19 cellular contexts compared by ENCODE assay signal in genomic region chr17:54455251-54455868, GRCh38.
DNase-seq lines count a peak whose midpoint lies in the region; ATAC-seq, FAIRE-seq and TF ChIP-seq lines count a peak whose summit lies in the region.
"Had no signal": no experiment of that assay in that cellular context is flagged by ENCODE, and none has a peak within 500 bp of the region (broad histone marks: within the 10 kb centered on the region; RNA-seq: fewer than 3 reads in every experiment).

No MANE protein-coding gene starts in this region.

- 57 to 66% methylated on average over 2 of the region's 2 CpGs for WGBS in pancreas, 2 donors

- H3K9me3 ChIP-seq in HEK293 (ENCODE audit: control insufficient read depth, insufficient read depth, low read depth, low read length) (no peaks in the 10 kb centered on the region; the same call in 1 of the 2 replicates), upper lobe of right lung (no peaks in the 10 kb centered on the region), pancreas (no peaks in the 10 kb centered on the region)

- POLR2A ChIA-PET in HEK293 (lab: Yijun Ruan, JAX): no interaction called here

- CTCF ChIA-PET in HEK293 (lab: Yijun Ruan, JAX): interaction anchor here (1.2 kb wide), 1 partner anchor 29 kb away, joined by 8 read pairs; no protein-coding TSS in a partner anchor

- TF ChIP-seq CTCF in HEK293 (tag by site-specific recombination; IDR thresholded peaks at IDR 0.05): no peak
- TF ChIP-seq CTCF in fibroblast of mammary gland (conservative IDR thresholded peaks at IDR 0.05; ENCODE audit: control insufficient read depth, insufficient read depth, low read depth, low read length): no peak
- TF ChIP-seq CTCF in upper lobe of right lung (IDR thresholded peaks at IDR 0.05): no peak
- TF ChIP-seq CTCF in pancreas (IDR thresholded peaks at IDR 0.05): no peak

- DNase-seq in DMS 273 (lab: John Stamatoyannopoulos, UW; ENCODE audit: unreplicated experiment): peak; percentile 21
- no peak for DNase-seq in DMS 273 treated with DMSO at 0.1 percent for 48 hours (lab: John Stamatoyannopoulos, UW)
- peak; percentile 18 for DNase-seq in OCI-M1 (lab: John Stamatoyannopoulos, UW)
- peak; percentile 0 for DNase-seq in fibroblast of mammary gland (ENCODE audit: low read depth)
- no peak for DNase-seq in upper lobe of right lung
- no peak for DNase-seq in pancreas
- DNase-seq: AML-193; Caco-2; CD8-positive, alpha-beta memory T cell; DND-41; GF-D8 had no signal

- no peaks in the 10 kb centered on the region for H3K36me3 ChIP-seq in HEK293 (ENCODE audit: control insufficient read depth in 2 of 2, insufficient read depth in 1 of 2, low read length in 2 of 2)
- H3K36me3 ChIP-seq in upper lobe of right lung: no peaks in the 10 kb centered on the region
- no peaks in the 10 kb centered on the region for H3K36me3 ChIP-seq in pancreas
- H3K36me3 ChIP-seq: BLaER1 had no signal

- H3K4me1 ChIP-seq in HEK293 (ENCODE audit: control insufficient read depth, insufficient read depth, low read length): no peaks in the 10 kb centered on the region
- no peaks in the 10 kb centered on the region for H3K4me1 ChIP-seq in upper lobe of right lung
- no peaks in the 10 kb centered on the region for H3K4me1 ChIP-seq in pancreas
- H3K4me1 ChIP-seq: BLaER1, Caco-2 had no signal

- FAIRE-seq in pancreas (lab: Jason Lieb, UNC): no peak
- FAIRE-seq: H54, HTR-8/SVneo had no signal

- H3K4me3 ChIP-seq in HEK293 (ENCODE audit: low read depth, low read length) (no peak overlapping the region), fibroblast of mammary gland (ENCODE audit: control insufficient read depth, low read depth, low read length) (no peak overlapping the region), upper lobe of right lung (no peak overlapping the region), pancreas (no peak overlapping the region)
- H3K4me3 ChIP-seq: BLaER1 had no signal

- intact Hi-C loops in upper lobe of right lung (cut with DNase I): no loop called here
- intact Hi-C loops in pancreas (cut with DNase I): no loop called here

- H3K27me3 ChIP-seq in upper lobe of right lung: no peaks in the 10 kb centered on the region
- no peaks in the 10 kb centered on the region for H3K27me3 ChIP-seq in pancreas
- H3K27me3 ChIP-seq: BLaER1 had no signal

- H3K27ac ChIP-seq in HEK293 (ENCODE audit: extremely low read depth, low read depth, low read length): no peak overlapping the region
- H3K27ac ChIP-seq in upper lobe of right lung: no peak overlapping the region
- H3K27ac ChIP-seq in pancreas: no peak overlapping the region
- H3K27ac ChIP-seq: 22Rv1, BLaER1, KMS-11 had no signal

- ATAC-seq in HG03095 (IDR thresholded peaks at IDR 0.05; ENCODE audit: unreplicated experiment): no peak
- no peak for ATAC-seq in upper lobe of right lung
- ATAC-seq in pancreas: no peak
- ATAC-seq: HCT116 had no signal

TF ChIP-seq in HEK293, 187 proteins besides CTCF, POLR2A, EP300 and RAD21:
- peak; percentile 95; the same call in 1 of the 2 replicates for TF ChIP-seq TRIM28 (IDR thresholded peaks at IDR 0.05; ENCODE audit: borderline replicate concordance, low read length)
- peak; percentile 99 for TF ChIP-seq SETDB1 (IDR thresholded peaks at IDR 0.05; ENCODE audit: insufficient read length, low read length)
- TF ChIP-seq OSR2 (tag by site-specific recombination; IDR thresholded peaks at IDR 0.05): no peak

Comparison
In these comparisons a context has a peak if more than half of its experiments do, and no peak if none do; other contexts are left out.
1. DNase-seq: peak in DMS 273 (single experiment), OCI-M1 (single experiment) and fibroblast of mammary gland (single experiment); none in DMS 273 treated with DMSO at 0.1 percent for 48 hours (single experiment), upper lobe of right lung (single experiment) and pancreas (0 of 6).